9 cellular contexts compared by ENCODE assay signal in the genomic region with DNA sequence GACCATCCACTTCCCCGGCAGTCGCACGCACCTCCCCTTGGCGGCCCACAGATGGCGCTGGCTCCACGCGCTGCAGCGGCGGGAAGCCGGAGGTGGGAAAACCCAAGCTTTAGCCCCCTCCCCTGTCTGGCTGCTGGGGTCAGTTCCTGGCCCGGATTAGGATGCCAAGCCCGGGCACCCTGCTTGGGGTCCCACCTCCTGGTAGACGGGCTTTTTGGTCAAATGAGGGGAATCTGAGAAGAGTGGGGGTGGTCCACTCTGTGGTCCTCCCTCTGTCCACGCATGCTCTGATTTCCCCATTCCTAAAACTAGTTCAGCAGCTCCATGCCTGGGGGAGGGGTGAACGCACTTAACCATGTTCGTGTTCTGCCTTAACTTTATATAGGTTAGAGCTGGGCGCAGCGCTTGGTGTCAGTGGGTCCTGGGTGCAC.
DNase-seq lines count a peak whose midpoint lies in the region; ATAC-seq and TF ChIP-seq lines count a peak whose summit lies in the region.
"Had no signal": no experiment of that assay in that cellular context is flagged by ENCODE, and none has a peak within 500 bp of the region (broad histone marks: within the 10 kb centered on the region; RNA-seq: fewer than 3 reads in every experiment).

No MANE protein-coding gene starts in this region.

- ATAC-seq in GM18511 (IDR thresholded peaks at IDR 0.05; ENCODE audit: unreplicated experiment) (no peak), HG02588 (IDR thresholded peaks at IDR 0.05; ENCODE audit: unreplicated experiment) (no peak)
- ATAC-seq: naive thymus-derived CD8-positive, alpha-beta T cell had no signal

- H3K4me1 Mint-ChIP-seq in nephron: no peaks in the 10 kb centered on the region

- H3K27ac Mint-ChIP-seq in nephron: no peak overlapping the region

- H3K9me3 Mint-ChIP-seq in nephron: no peaks in the 10 kb centered on the region

- peak; percentile 9 for DNase-seq in GDM1 (lab: John Stamatoyannopoulos, UW)
- peak; percentile 20 for DNase-seq in MV-4-11 (lab: John Stamatoyannopoulos, UW)
- peak; percentile 33 for DNase-seq in choroid plexus epithelial cell (ENCODE audit: low read depth)
- no peak for DNase-seq in GM19240 (ENCODE audit: insufficient read length, low spot score)
- DNase-seq in DMS79 (lab: John Stamatoyannopoulos, UW): no peak

- peaks cover 8% of the 10 kb centered on the region for H3K27me3 Mint-ChIP-seq in nephron (ENCODE audit: low read depth)

- H3K4me3 ChIP-seq in choroid plexus epithelial cell (ENCODE audit: low read depth, low read length): peak overlapping the region; percentile 32

- peak; percentile 88 for TF ChIP-seq CTCF in choroid plexus epithelial cell (conservative IDR thresholded peaks at IDR 0.05; ENCODE audit: low read depth, low read length)
- peak; percentile 58 to 60 (median 60) for TF ChIP-seq CTCF in nephron (IDR thresholded peaks at IDR 0.05; ENCODE audit: unreplicated experiment in 3 of 3)

- peak overlapping the region in 1 of 3 experiments; percentile 56 for H3K4me3 Mint-ChIP-seq in nephron

- no peaks in the 10 kb centered on the region for H3K36me3 Mint-ChIP-seq in nephron (ENCODE audit: low read depth)

Comparison
In these comparisons a context has a peak if more than half of its experiments do, and no peak if none do; other contexts are left out.
1. DNase-seq: peak in GDM1 (single experiment), MV-4-11 (single experiment) and choroid plexus epithelial cell (single experiment); none in GM19240 (single experiment) and DMS79 (single experiment).